In the genomic region with DNA sequence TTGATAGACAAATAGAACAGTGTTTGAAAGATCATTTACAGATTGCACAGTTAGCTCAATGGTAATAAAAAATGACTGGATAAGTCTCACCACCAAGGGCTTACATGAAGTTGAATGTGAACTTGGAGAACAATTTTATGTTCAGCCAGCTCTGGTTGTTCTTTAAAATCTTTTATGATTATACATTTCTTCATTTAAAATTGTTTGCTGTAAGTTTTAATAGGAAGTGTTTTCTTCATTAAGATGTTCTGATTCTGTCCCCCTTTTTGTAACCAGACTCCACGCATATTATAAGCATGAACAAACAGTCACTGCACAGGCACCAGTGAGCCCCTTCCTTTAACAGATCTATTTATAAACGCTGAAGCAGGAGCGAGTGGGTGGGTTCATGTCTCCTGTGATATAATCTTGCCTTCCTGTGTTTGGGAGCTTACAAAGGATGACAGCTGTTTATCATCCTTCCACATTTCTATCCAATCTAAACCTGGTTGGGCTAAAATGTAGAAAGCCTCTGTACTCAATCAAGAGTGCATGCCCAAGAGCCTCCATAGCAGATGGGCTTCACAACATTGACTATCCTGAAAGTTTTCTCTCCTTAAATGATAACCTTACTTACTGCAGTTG, we compare ENCODE assay signal across 1 cellular context.
TF ChIP-seq lines count a peak whose summit lies in the region.

No MANE protein-coding gene starts in this region.

TF ChIP-seq in K562, 482 proteins besides CTCF, POLR2A, EP300 and RAD21 (continued from another document and continues in another):
- TF ChIP-seq, protein P1, sequence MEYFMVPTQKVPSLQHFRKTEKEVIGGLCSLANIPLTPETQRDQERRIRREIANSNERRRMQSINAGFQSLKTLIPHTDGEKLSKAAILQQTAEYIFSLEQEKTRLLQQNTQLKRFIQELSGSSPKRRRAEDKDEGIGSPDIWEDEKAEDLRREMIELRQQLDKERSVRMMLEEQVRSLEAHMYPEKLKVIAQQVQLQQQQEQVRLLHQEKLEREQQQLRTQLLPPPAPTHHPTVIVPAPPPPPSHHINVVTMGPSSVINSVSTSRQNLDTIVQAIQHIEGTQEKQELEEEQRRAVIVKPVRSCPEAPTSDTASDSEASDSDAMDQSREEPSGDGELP (CRISPR knock-in tag; IDR thresholded peaks at IDR 0.05; ENCODE audit: borderline replicate concordance) = no peak; the same call in 1 of the 2 replicates
- TF ChIP-seq TEAD4 (IDR thresholded peaks at IDR 0.05; ENCODE audit: low read length) = peak; percentile 73
- no peak for TF ChIP-seq TEAD4 (CRISPR knock-in tag; IDR thresholded peaks at IDR 0.05; ENCODE audit: borderline replicate concordance)
- TF ChIP-seq ZNF224 (CRISPR knock-in tag; IDR thresholded peaks at IDR 0.05) = no peak
- 0 out of 2 replicates have a peak, but pooled peaks have one; percentile 8 for TF ChIP-seq MTA1 (IDR thresholded peaks at IDR 0.05; ENCODE audit: borderline replicate concordance)
- peak; percentile 85 for TF ChIP-seq MEF2D (tag; conservative IDR thresholded peaks at IDR 0.05; ENCODE audit: low read depth)
- TF ChIP-seq MEIS2 (IDR thresholded peaks at IDR 0.05; ENCODE audit: partially characterized antibody) = peak; percentile 94
- TF ChIP-seq NUFIP1 (IDR thresholded peaks at IDR 0.05; ENCODE audit: partially characterized antibody) = no peak
- TF ChIP-seq POLR3G (IDR thresholded peaks at IDR 0.05; ENCODE audit: extremely low read depth, insufficient read length, insufficient replicate concordance) = no peak
- TF ChIP-seq SMARCE1 (IDR thresholded peaks at IDR 0.05) = peak; percentile 69; the same call in 1 of the 2 replicates
- TF ChIP-seq, protein P2, sequence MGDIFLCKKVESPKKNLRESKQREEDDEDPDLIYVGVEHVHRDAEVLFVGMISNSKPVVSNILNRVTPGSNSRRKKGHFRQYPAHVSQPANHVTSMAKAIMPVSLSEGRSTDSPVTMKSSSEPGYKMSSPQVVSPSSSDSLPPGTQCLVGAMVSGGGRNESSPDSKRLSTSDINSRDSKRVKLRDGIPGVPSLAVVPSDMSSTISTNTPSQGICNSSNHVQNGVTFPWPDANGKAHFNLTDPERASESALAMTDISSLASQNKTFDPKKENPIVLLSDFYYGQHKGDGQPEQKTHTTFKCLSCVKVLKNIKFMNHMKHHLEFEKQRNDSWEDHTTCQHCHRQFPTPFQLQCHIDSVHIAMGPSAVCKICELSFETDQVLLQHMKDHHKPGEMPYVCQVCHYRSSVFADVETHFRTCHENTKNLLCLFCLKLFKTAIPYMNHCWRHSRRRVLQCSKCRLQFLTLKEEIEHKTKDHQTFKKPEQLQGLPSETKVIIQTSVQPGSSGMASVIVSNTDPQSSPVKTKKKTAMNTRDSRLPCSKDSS (IDR thresholded peaks at IDR 0.05; ENCODE audit: low read depth, partially characterized antibody) = no peak
- TF ChIP-seq CHCHD3 (CRISPR knock-in tag; IDR thresholded peaks at IDR 0.05) = no peak
- TF ChIP-seq TRIM28 (IDR thresholded peaks at IDR 0.05) = peak; percentile 30; the same call in 1 of the 2 replicates
- peak; percentile 84 for TF ChIP-seq ARID1B (IDR thresholded peaks at IDR 0.05)
- TF ChIP-seq, protein P3, sequence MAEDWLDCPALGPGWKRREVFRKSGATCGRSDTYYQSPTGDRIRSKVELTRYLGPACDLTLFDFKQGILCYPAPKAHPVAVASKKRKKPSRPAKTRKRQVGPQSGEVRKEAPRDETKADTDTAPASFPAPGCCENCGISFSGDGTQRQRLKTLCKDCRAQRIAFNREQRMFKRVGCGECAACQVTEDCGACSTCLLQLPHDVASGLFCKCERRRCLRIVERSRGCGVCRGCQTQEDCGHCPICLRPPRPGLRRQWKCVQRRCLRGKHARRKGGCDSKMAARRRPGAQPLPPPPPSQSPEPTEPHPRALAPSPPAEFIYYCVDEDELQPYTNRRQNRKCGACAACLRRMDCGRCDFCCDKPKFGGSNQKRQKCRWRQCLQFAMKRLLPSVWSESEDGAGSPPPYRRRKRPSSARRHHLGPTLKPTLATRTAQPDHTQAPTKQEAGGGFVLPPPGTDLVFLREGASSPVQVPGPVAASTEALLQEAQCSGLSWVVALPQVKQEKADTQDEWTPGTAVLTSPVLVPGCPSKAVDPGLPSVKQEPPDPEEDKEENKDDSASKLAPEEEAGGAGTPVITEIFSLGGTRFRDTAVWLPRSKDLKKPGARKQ (CRISPR knock-in tag; IDR thresholded peaks at IDR 0.05) = peak; percentile 7; the same call in 1 of the 2 replicates
- TF ChIP-seq ETV5 (CRISPR knock-in tag; IDR thresholded peaks at IDR 0.05; ENCODE audit: low read depth) = 0 out of 2 replicates have a peak, but pooled peaks have one; percentile 31
- TF ChIP-seq, protein P4, sequence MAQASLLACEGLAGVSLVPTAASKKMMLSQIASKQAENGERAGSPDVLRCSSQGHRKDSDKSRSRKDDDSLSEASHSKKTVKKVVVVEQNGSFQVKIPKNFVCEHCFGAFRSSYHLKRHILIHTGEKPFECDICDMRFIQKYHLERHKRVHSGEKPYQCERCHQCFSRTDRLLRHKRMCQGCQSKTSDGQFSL (CRISPR knock-in tag; IDR thresholded peaks at IDR 0.05) = no peak
- TF ChIP-seq, protein P4 (tag; IDR thresholded peaks at IDR 0.05) = no peak
- TF ChIP-seq, protein P5, sequence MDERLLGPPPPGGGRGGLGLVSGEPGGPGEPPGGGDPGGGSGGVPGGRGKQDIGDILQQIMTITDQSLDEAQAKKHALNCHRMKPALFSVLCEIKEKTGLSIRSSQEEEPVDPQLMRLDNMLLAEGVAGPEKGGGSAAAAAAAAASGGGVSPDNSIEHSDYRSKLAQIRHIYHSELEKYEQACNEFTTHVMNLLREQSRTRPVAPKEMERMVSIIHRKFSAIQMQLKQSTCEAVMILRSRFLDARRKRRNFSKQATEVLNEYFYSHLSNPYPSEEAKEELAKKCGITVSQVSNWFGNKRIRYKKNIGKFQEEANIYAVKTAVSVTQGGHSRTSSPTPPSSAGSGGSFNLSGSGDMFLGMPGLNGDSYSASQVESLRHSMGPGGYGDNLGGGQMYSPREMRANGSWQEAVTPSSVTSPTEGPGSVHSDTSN (CRISPR knock-in tag; IDR thresholded peaks at IDR 0.05; ENCODE audit: low read depth) = no peak
- TF ChIP-seq, protein P5 (tag; conservative IDR thresholded peaks at IDR 0.05; ENCODE audit: low read depth) = peak; percentile 85
- peak; percentile 61 for TF ChIP-seq TCF3 (CRISPR knock-in tag; IDR thresholded peaks at IDR 0.05)
- TF ChIP-seq ZNF445 (CRISPR knock-in tag; IDR thresholded peaks at IDR 0.05; ENCODE audit: low read depth) = no peak
- TF ChIP-seq HDAC2 (IDR thresholded peaks at IDR 0.05) = peak; percentile 60; the same call in 1 of the 2 replicates
- peak; percentile 24; the same call in 1 of the 2 replicates for TF ChIP-seq CC2D1A (IDR thresholded peaks at IDR 0.05)
- TF ChIP-seq NRF1 (conservative IDR thresholded peaks at IDR 0.05 in 1 of 2, IDR thresholded peaks at IDR 0.05 in 1 of 2) = peak in 1 of 2 experiments; percentile 25; a peak in 1 of 4 replicates
- TF ChIP-seq ELF2 (CRISPR knock-in tag; IDR thresholded peaks at IDR 0.05) = no peak
- TF ChIP-seq ATF7 (IDR thresholded peaks at IDR 0.05) = peak; percentile 24; the same call in 1 of the 2 replicates
- no peak for TF ChIP-seq SRSF1 (IDR thresholded peaks at IDR 0.05; ENCODE audit: low read depth, low read length)
- no peak for TF ChIP-seq ZNF354B (CRISPR knock-in tag; IDR thresholded peaks at IDR 0.05)
- no peak for TF ChIP-seq ZC3H4 (CRISPR knock-in tag; IDR thresholded peaks at IDR 0.05; ENCODE audit: borderline replicate concordance)
- TF ChIP-seq SOX6 (IDR thresholded peaks at IDR 0.05) = peak; percentile 90
- TF ChIP-seq ZNF57 (CRISPR knock-in tag; IDR thresholded peaks at IDR 0.05) = no peak
- TF ChIP-seq, protein P6, sequence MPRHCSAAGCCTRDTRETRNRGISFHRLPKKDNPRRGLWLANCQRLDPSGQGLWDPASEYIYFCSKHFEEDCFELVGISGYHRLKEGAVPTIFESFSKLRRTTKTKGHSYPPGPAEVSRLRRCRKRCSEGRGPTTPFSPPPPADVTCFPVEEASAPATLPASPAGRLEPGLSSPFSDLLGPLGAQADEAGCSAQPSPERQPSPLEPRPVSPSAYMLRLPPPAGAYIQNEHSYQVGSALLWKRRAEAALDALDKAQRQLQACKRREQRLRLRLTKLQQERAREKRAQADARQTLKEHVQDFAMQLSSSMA (CRISPR knock-in tag; IDR thresholded peaks at IDR 0.05) = no peak
- no peak for TF ChIP-seq ZNF717 (CRISPR knock-in tag; IDR thresholded peaks at IDR 0.05)
- TF ChIP-seq, protein P7, sequence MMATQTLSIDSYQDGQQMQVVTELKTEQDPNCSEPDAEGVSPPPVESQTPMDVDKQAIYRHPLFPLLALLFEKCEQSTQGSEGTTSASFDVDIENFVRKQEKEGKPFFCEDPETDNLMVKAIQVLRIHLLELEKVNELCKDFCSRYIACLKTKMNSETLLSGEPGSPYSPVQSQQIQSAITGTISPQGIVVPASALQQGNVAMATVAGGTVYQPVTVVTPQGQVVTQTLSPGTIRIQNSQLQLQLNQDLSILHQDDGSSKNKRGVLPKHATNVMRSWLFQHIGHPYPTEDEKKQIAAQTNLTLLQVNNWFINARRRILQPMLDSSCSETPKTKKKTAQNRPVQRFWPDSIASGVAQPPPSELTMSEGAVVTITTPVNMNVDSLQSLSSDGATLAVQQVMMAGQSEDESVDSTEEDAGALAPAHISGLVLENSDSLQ (IDR thresholded peaks at IDR 0.05) = peak; percentile 88
- TF ChIP-seq, protein P8, sequence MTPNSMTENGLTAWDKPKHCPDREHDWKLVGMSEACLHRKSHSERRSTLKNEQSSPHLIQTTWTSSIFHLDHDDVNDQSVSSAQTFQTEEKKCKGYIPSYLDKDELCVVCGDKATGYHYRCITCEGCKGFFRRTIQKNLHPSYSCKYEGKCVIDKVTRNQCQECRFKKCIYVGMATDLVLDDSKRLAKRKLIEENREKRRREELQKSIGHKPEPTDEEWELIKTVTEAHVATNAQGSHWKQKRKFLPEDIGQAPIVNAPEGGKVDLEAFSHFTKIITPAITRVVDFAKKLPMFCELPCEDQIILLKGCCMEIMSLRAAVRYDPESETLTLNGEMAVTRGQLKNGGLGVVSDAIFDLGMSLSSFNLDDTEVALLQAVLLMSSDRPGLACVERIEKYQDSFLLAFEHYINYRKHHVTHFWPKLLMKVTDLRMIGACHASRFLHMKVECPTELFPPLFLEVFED (CRISPR knock-in tag; conservative IDR thresholded peaks at IDR 0.05) = no peak
- TF ChIP-seq NCOR1 (IDR thresholded peaks at IDR 0.05) = peak; percentile 69
- TF ChIP-seq RCOR1 (IDR thresholded peaks at IDR 0.05; ENCODE audit: borderline replicate concordance in 1 of 2, low read depth in 2 of 2, low read length in 2 of 2) = peak in 1 of 2 experiments; percentile 85; a peak in 1 of 4 replicates
- 0 out of 2 replicates have a peak, but pooled peaks have one; percentile 30 for TF ChIP-seq CREM (IDR thresholded peaks at IDR 0.05; ENCODE audit: low read depth)
- no peak for TF ChIP-seq E2F3 (CRISPR knock-in tag; IDR thresholded peaks at IDR 0.05)
- peak; percentile 41 to 42; a peak in 2 of 4 replicates for TF ChIP-seq KDM1A (IDR thresholded peaks at IDR 0.05)
- TF ChIP-seq ZNF75A (CRISPR knock-in tag; IDR thresholded peaks at IDR 0.05) = no peak
- peak; percentile 58 for TF ChIP-seq HDAC3 (IDR thresholded peaks at IDR 0.05; ENCODE audit: borderline replicate concordance, partially characterized antibody)
- TF ChIP-seq, protein P9, sequence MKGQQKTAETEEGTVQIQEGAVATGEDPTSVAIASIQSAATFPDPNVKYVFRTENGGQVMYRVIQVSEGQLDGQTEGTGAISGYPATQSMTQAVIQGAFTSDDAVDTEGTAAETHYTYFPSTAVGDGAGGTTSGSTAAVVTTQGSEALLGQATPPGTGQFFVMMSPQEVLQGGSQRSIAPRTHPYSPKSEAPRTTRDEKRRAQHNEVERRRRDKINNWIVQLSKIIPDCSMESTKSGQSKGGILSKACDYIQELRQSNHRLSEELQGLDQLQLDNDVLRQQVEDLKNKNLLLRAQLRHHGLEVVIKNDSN (CRISPR knock-in tag; IDR thresholded peaks at IDR 0.05) = no peak
- 0 out of 2 replicates have a peak, but pooled peaks have one; percentile 37 for TF ChIP-seq ZNF197 (CRISPR knock-in tag; IDR thresholded peaks at IDR 0.05; ENCODE audit: low read depth)
- no peak for TF ChIP-seq RBM34 (IDR thresholded peaks at IDR 0.05; ENCODE audit: borderline replicate concordance, insufficient read depth, low read length)
- TF ChIP-seq, protein P10, sequence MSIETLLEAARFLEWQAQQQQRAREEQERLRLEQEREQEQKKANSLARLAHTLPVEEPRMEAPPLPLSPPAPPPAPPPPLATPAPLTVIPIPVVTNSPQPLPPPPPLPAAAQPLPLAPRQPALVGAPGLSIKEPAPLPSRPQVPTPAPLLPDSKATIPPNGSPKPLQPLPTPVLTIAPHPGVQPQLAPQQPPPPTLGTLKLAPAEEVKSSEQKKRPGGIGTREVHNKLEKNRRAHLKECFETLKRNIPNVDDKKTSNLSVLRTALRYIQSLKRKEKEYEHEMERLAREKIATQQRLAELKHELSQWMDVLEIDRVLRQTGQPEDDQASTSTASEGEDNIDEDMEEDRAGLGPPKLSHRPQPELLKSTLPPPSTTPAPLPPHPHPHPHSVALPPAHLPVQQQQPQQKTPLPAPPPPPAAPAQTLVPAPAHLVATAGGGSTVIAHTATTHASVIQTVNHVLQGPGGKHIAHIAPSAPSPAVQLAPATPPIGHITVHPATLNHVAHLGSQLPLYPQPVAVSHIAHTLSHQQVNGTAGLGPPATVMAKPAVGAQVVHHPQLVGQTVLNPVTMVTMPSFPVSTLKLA (conservative IDR thresholded peaks at IDR 0.05) = peak; percentile 13 to 53; a peak in 1 of 4 replicates
- peak; percentile 55; the same call in 1 of the 2 replicates for TF ChIP-seq EHMT2 (IDR thresholded peaks at IDR 0.05)
- TF ChIP-seq NFYB (IDR thresholded peaks at IDR 0.05; ENCODE audit: extremely low read depth, insufficient read length) = no peak
- TF ChIP-seq DNMT1 (IDR thresholded peaks at IDR 0.05) = no peak
- TF ChIP-seq TAL1 (IDR thresholded peaks at IDR 0.05) = peak; percentile 65
- no peak for TF ChIP-seq RHOXF2B (CRISPR knock-in tag; conservative IDR thresholded peaks at IDR 0.05)
